Comparison of ENCODE assay signal across 1 cellular context in genomic region chr12:110778801-110779577, GRCh38.
TF ChIP-seq lines count a peak whose summit lies in the region.

No MANE protein-coding gene starts in this region.

TF ChIP-seq in SK-N-SH, 30 proteins besides CTCF, POLR2A, EP300 and RAD21 (continued from another document):
- TF ChIP-seq REST (IDR thresholded peaks at IDR 0.05; ENCODE audit: low read depth, low read length) (no peak), ELF1 (IDR thresholded peaks at IDR 0.05) (no peak), USF1 (IDR thresholded peaks at IDR 0.05; ENCODE audit: borderline replicate concordance, low read depth) (no peak), TEAD4 (IDR thresholded peaks at IDR 0.05; ENCODE audit: borderline replicate concordance, insufficient read depth) (no peak)
